15 cellular contexts compared by ENCODE assay signal in the genomic region with DNA sequence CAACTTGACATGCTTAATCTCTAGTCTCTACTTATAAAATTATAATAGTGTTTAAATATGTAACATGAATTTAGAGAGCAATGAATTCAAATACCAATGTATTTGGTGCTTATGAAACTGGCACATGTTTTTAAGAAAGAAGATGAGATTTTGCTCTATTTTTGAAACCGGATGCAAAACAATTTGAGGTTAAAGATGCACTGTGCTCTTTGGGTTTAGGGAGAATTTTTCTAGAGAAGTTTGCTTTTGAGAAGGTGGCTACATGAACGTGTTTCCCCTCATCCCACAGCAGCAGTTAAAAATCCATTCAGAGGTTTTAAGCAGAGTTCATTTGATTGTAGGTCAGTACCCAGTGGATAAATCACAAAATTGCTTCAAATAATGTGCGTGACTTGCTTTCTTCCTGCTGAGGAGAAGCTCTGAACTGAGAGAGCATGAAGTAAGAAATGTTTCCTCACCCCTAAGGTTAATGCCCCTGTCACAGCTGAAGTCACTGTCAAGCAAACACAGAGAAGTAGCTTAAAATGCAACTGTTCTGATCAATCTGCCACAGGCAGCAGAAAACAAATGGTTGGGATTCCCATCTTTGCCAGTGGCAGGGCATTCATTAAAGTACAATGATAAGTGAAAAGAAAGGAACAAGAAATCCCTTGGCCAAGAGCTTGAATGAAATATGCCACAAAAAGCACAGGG.
"Had no signal": no experiment of that assay in that cellular context is flagged by ENCODE, and none has a peak within 500 bp of the region (broad histone marks: within the 10 kb centered on the region; RNA-seq: fewer than 3 reads in every experiment).

No MANE protein-coding gene starts in this region.

- H3K9ac ChIP-seq: parathyroid adenoma had no signal

- H3K27me3 ChIP-seq: adrenal gland, esophagus squamous epithelium, heart right ventricle, sigmoid colon, tibial artery had no signal

- H3K79me2 ChIP-seq: parathyroid adenoma had no signal

- DNase-seq: activated CD4-positive, alpha-beta T cell treated with anti-CD3 and anti-CD28 coated beads, Interleukin-2, amount 50 U/mL, for 4 hours; activated gamma-delta T cell treated with Interleukin-2 at 50 U/mL for 16 hours; adrenal gland; cerebellar nuclear complex; effector memory CD4-positive, alpha-beta T cell; esophagus squamous epithelium; heart right ventricle; left ventricle myocardium inferior; mammary epithelial cell; midbrain; sigmoid colon; stimulated activated naive CD8-positive, alpha-beta T cell treated with anti-CD3 and anti-CD28 coated beads, Interleukin-15, Interleukin-2, amounts not matched to agents 100 U/mL and 50 U/mL, for 24 hours; substantia nigra; tibial artery had no signal

- H3K4me1 ChIP-seq: adrenal gland, esophagus squamous epithelium, heart right ventricle, left ventricle myocardium inferior, parathyroid adenoma, sigmoid colon, tibial artery had no signal

- H3K9me3 ChIP-seq: adrenal gland, sigmoid colon, tibial artery had no signal

- H3K4me3 ChIP-seq: adrenal gland, esophagus squamous epithelium, heart right ventricle, left ventricle myocardium inferior, sigmoid colon, tibial artery had no signal

- H3K27ac ChIP-seq: adrenal gland, esophagus squamous epithelium, heart right ventricle, left ventricle myocardium inferior, parathyroid adenoma, sigmoid colon, tibial artery had no signal

- H3K36me3 ChIP-seq: adrenal gland, esophagus squamous epithelium, heart right ventricle, left ventricle myocardium inferior, sigmoid colon, tibial artery had no signal

- H2AFZ ChIP-seq: parathyroid adenoma had no signal
